ENCODE assay signal across 20 cellular contexts in genomic region chr19:17993076-17993813, GRCh38. TPM values are rescaled to one million over a fixed set of nuclear protein-coding genes. Genes with fewer than 3 reads are reported as not detected.
"Had no signal": no experiment of that assay in that cellular context is flagged by ENCODE, and none has a peak within 500 bp of the region (broad histone marks: within the 10 kb centered on the region; RNA-seq: fewer than 3 reads in every experiment).

No MANE protein-coding gene starts in this region.

- H3K36me3 Mint-ChIP-seq: immature natural killer cell; naive thymus-derived CD4-positive, alpha-beta T cell had no signal

- DNase-seq: effector memory CD4-positive, alpha-beta T cell; gastrocnemius medialis; glutamatergic neuron; immature natural killer cell; left ventricle myocardium superior; mesenchymal stem cell; naive thymus-derived CD4-positive, alpha-beta T cell; nephron progenitor cell; posterior cingulate gyrus; small intestine; stimulated activated CD4-positive, alpha-beta T cell treated with anti-CD3 and anti-CD28 coated beads, Interleukin-12 subunit alpha, Interleukin-12 subunit beta, amount 100 ng/mL, for 4 hours; stimulated activated naive CD4-positive, alpha-beta T cell; tibial artery; upper lobe of left lung; uterus had no signal

- H3K4me1 Mint-ChIP-seq: nephron progenitor cell had no signal

- H3K27me3 ChIP-seq: gastrocnemius medialis, upper lobe of left lung, uterus had no signal

- H3K9me3 Mint-ChIP-seq: immature natural killer cell; naive thymus-derived CD4-positive, alpha-beta T cell; nephron progenitor cell had no signal

- ATAC-seq: gastrocnemius medialis; left ventricle myocardium superior; naive thymus-derived CD4-positive, alpha-beta T cell had no signal

- H3K4me1 ChIP-seq: gastrocnemius medialis, uterus had no signal

- H3K27ac Mint-ChIP-seq: immature natural killer cell; naive thymus-derived CD4-positive, alpha-beta T cell; nephron progenitor cell had no signal

- H3K36me3 ChIP-seq: esophagus muscularis mucosa, gastrocnemius medialis, neutrophil, tibial artery, upper lobe of left lung, uterus had no signal

- H3K9me3 ChIP-seq: esophagus muscularis mucosa, gastrocnemius medialis, neutrophil, tibial artery, upper lobe of left lung, uterus had no signal

- H3K4me3 ChIP-seq: esophagus muscularis mucosa, gastrocnemius medialis, lung, tibial artery, upper lobe of left lung, uterus had no signal

- H3K4me3 Mint-ChIP-seq: immature natural killer cell; naive thymus-derived CD4-positive, alpha-beta T cell; nephron progenitor cell had no signal

- H3K27ac ChIP-seq: epithelial cell of prostate, esophagus muscularis mucosa, gastrocnemius medialis, neutrophil, tibial artery, upper lobe of left lung, uterus had no signal

RNA-seq across cellular contexts. Expression of gene KCNN1, which starts 26.3 kb away (rescaled TPM):
- total RNA-seq: gastrocnemius medialis, left ventricle myocardium superior, osteocyte had no signal
